In the genomic region with DNA sequence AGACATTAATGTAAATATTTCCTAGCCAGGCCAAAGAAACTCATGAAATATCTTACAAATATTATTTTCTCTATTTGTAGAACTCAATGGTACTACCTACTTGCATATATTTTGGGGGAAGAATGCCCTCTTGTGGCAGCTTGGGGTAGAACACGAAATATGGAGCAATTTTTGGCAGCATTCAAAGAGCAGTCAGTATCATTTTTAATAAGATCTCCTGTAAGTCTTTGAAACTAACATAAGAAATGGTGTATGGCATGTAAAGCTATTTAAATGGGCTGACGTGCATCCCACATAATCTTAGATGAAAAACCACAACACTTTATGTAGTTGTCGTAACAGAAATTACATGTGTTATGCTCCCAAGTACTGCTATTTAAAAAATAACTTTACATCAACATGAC, we compare ENCODE assay signal across 8 cellular contexts.
DNase-seq lines count a peak whose midpoint lies in the region; TF ChIP-seq lines count a peak whose summit lies in the region.

No MANE protein-coding gene starts in this region.

- no peaks in the 10 kb centered on the region for H3K9me3 ChIP-seq in endodermal cell (ENCODE audit: control insufficient read depth, low read length)

- no peak overlapping the region for H3K27ac ChIP-seq in endodermal cell (ENCODE audit: low read depth, low read length)
- no peak overlapping the region for H3K27ac ChIP-seq in substantia nigra (ENCODE audit: low read depth, low read length, poor library complexity, severe bottlenecking)

- H3K4me1 ChIP-seq in endodermal cell (ENCODE audit: control insufficient read depth, insufficient read depth, low read length) = no peaks in the 10 kb centered on the region

- CTCF ChIA-PET in HEK293T (lab: Yijun Ruan, JAX) = interaction anchor here (0.6 to 1.2 kb wide), 4 partner anchors 16 to 236 kb away, joined by 3 to 5 read pairs (median 4); no protein-coding TSS in a partner anchor
- CTCF ChIA-PET in activated CD4-positive, alpha-beta memory T cell treated with anti-CD3 and anti-CD28 coated beads, Interleukin-2, amount 10 ng/mL, durations not matched to agents 7 days and 5 days (lab: Charles Lee) = interaction anchor here (1.0 to 1.1 kb wide), 3 partner anchors 10 to 19 kb away, joined by 3 to 5 read pairs (median 3); no protein-coding TSS in a partner anchor

- no peak overlapping the region for H3K27ac Mint-ChIP-seq in activated CD4-positive, alpha-beta memory T cell treated with anti-CD3 and anti-CD28 coated beads, Interleukin-2, amount 10 ng/mL, durations not matched to agents 7 days and 5 days
- H3K27ac Mint-ChIP-seq in endodermal cell = no peak overlapping the region
- no peak overlapping the region for H3K27ac Mint-ChIP-seq in nephron

- no peaks in the 10 kb centered on the region for H3K9me3 Mint-ChIP-seq in activated CD4-positive, alpha-beta memory T cell treated with anti-CD3 and anti-CD28 coated beads, Interleukin-2, amount 10 ng/mL, durations not matched to agents 7 days and 5 days
- H3K9me3 Mint-ChIP-seq in endodermal cell = no peaks in the 10 kb centered on the region
- H3K9me3 Mint-ChIP-seq in nephron = no peaks in the 10 kb centered on the region

- DNase-seq in NCI-H1105 treated with DMSO at 0.1 percent for 48 hours (lab: John Stamatoyannopoulos, UW) (peak; percentile 43), NCI-H1105 (lab: John Stamatoyannopoulos, UW) (no peak), HEK293T (ENCODE audit: extremely low spot score) (peak; percentile 32), NCI-H460 (ENCODE audit: extremely low read depth, low read depth) (peak; percentile 56), endodermal cell (peak; percentile 82), substantia nigra (lab: John Stamatoyannopoulos, UW) (peak in 29 of 49 donors; percentile 0 to 39 (median 9))
- peak; percentile 65 for DNase-seq in activated CD4-positive, alpha-beta memory T cell treated with anti-CD3 and anti-CD28 coated beads, Interleukin-2, amount 10 ng/mL, durations not matched to agents 7 days and 5 days

- H3K4me3 ChIP-seq in endodermal cell (ENCODE audit: low read length) = no peak overlapping the region

- H3K4me3 Mint-ChIP-seq in activated CD4-positive, alpha-beta memory T cell treated with anti-CD3 and anti-CD28 coated beads, Interleukin-2, amount 10 ng/mL, durations not matched to agents 7 days and 5 days = no peak overlapping the region
- H3K4me3 Mint-ChIP-seq in endodermal cell (no peak overlapping the region), nephron (no peak overlapping the region)

- WGBS in endodermal cell (ENCODE audit: insufficient coverage in 1 of 2, insufficient read length in 1 of 2), 2 experiments = 36 to 43% methylated on average over 2 to 3 of the region's 3 CpGs

- H3K27me3 Mint-ChIP-seq in activated CD4-positive, alpha-beta memory T cell treated with anti-CD3 and anti-CD28 coated beads, Interleukin-2, amount 10 ng/mL, durations not matched to agents 7 days and 5 days = no peaks in the 10 kb centered on the region
- no peaks in the 10 kb centered on the region for H3K27me3 Mint-ChIP-seq in endodermal cell (ENCODE audit: insufficient read depth)
- H3K27me3 Mint-ChIP-seq in nephron (ENCODE audit: low read depth) = peaks cover 8% of the 10 kb centered on the region

- H3K27me3 ChIP-seq in endodermal cell (ENCODE audit: control insufficient read depth, insufficient read depth, low read length, poor library complexity, severe bottlenecking) = no peaks in the 10 kb centered on the region

- H3K9ac ChIP-seq in endodermal cell (ENCODE audit: extremely low read depth, low read length, poor library complexity, severe bottlenecking) = no peak overlapping the region

- no peaks in the 10 kb centered on the region for H3K4me1 Mint-ChIP-seq in activated CD4-positive, alpha-beta memory T cell treated with anti-CD3 and anti-CD28 coated beads, Interleukin-2, amount 10 ng/mL, durations not matched to agents 7 days and 5 days
- H3K4me1 Mint-ChIP-seq in endodermal cell (no peaks in the 10 kb centered on the region), nephron (peaks cover 6% of the 10 kb centered on the region)

- POLR2A ChIA-PET in HEK293T (lab: Yijun Ruan, JAX) = no interaction called here
- POLR2A ChIA-PET in activated CD4-positive, alpha-beta memory T cell treated with anti-CD3 and anti-CD28 coated beads, Interleukin-2, amount 10 ng/mL, durations not matched to agents 7 days and 5 days (lab: Charles Lee) = no interaction called here

- peaks cover 62% of the 10 kb centered on the region for H3K36me3 Mint-ChIP-seq in activated CD4-positive, alpha-beta memory T cell treated with anti-CD3 and anti-CD28 coated beads, Interleukin-2, amount 10 ng/mL, durations not matched to agents 7 days and 5 days (ENCODE audit: low read depth)
- H3K36me3 Mint-ChIP-seq in endodermal cell (ENCODE audit: low read depth) (no peaks in the 10 kb centered on the region), nephron (ENCODE audit: low read depth) (no peaks in the 10 kb centered on the region)

- H3K36me3 ChIP-seq in endodermal cell (ENCODE audit: control insufficient read depth, insufficient read depth, low read length) = no peaks in the 10 kb centered on the region

- peak; percentile 90 for TF ChIP-seq CTCF in endodermal cell (conservative IDR thresholded peaks at IDR 0.05)
- TF ChIP-seq CTCF in nephron (IDR thresholded peaks at IDR 0.05; ENCODE audit: unreplicated experiment in 3 of 3) = peak; percentile 75 to 86 (median 76)

TF ChIP-seq in HEK293T, 16 proteins besides CTCF, POLR2A, EP300 and RAD21:
- TF ChIP-seq CTBP1 (IDR thresholded peaks at IDR 0.05; ENCODE audit: borderline replicate concordance) = no peak
- no peak for TF ChIP-seq ELF4 (IDR thresholded peaks at IDR 0.05)
- no peak for TF ChIP-seq TARDBP (IDR thresholded peaks at IDR 0.05)
- no peak for TF ChIP-seq FOXA1 (IDR thresholded peaks at IDR 0.05)
- no peak for TF ChIP-seq SP1 (IDR thresholded peaks at IDR 0.05)
- TF ChIP-seq FOXM1 (IDR thresholded peaks at IDR 0.05; ENCODE audit: borderline replicate concordance) = no peak
- TF ChIP-seq SUZ12 (IDR thresholded peaks at IDR 0.05) = no peak
- TF ChIP-seq FOXK2 (IDR thresholded peaks at IDR 0.05) = no peak
- TF ChIP-seq ZNF384 (IDR thresholded peaks at IDR 0.05) = no peak
- no peak for TF ChIP-seq HDGF (IDR thresholded peaks at IDR 0.05; ENCODE audit: borderline replicate concordance)
- TF ChIP-seq NFRKB (IDR thresholded peaks at IDR 0.05) = no peak
- TF ChIP-seq L3MBTL2 (conservative IDR thresholded peaks at IDR 0.05) = no peak
- TF ChIP-seq, protein P1, sequence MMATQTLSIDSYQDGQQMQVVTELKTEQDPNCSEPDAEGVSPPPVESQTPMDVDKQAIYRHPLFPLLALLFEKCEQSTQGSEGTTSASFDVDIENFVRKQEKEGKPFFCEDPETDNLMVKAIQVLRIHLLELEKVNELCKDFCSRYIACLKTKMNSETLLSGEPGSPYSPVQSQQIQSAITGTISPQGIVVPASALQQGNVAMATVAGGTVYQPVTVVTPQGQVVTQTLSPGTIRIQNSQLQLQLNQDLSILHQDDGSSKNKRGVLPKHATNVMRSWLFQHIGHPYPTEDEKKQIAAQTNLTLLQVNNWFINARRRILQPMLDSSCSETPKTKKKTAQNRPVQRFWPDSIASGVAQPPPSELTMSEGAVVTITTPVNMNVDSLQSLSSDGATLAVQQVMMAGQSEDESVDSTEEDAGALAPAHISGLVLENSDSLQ (IDR thresholded peaks at IDR 0.05) = no peak
- no peak for TF ChIP-seq BHLHE40 (IDR thresholded peaks at IDR 0.05; ENCODE audit: borderline replicate concordance)
- no peak for TF ChIP-seq ARNT (IDR thresholded peaks at IDR 0.05)
- no peak for TF ChIP-seq LEF1 (IDR thresholded peaks at IDR 0.05; ENCODE audit: borderline replicate concordance)
